ENCODE assay signal across 8 cellular contexts in the genomic region with DNA sequence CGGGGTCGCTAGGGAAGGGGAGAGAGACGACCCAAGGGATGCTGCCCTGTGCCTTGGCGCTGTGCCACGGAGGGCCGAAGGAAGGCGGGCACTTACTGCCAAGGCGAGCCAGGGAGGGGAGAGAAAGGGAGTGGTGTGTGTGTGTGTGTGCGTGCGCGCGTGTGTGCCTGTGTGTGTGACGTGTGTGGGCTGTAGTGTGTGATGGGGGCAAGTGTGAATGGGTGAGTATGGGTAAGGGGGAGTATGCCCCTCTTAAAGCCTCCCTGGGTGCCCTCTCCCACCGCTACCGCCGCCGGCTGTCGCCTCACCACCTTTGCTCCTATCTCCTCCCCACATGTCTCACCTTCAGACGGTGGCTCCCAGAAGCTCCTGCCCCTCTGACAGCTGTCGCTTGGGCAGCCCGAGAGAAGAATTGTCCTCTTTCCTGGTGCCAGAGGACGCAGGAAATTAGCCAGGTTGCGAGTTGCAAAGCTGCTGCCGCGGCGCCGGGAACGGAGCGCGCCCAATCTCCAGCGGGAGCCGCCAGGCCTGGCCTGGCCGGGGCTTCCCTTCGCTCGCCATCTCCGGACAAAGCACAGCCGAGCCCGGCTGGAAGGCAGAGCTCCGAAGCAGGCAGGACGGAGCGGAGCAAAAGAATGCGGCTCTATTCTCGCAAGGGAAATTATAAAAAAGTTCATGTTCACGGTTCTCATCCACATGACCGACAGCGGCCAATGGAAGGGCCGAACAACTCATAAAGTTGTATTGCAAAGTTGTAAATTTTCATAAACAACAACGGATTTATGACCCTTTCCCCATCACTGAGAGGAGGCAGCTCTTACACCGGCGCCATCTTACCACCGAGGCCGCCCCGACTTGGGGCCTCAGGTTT. TPM values are rescaled to one million over a fixed set of nuclear protein-coding genes. Genes with fewer than 3 reads are reported as not detected.
DNase-seq lines count a peak whose midpoint lies in the region; FAIRE-seq and TF ChIP-seq lines count a peak whose summit lies in the region.

A gene (minus strand): TSS at position 639 of the 871 bp plus-strand sequence. CDS start 41,943 bp downstream, outside the sequence.

- H3K36me3 ChIP-seq in SK-N-SH (replicated peaks in 1 of 2; ENCODE audit: control insufficient read depth in 1 of 2, insufficient read depth in 2 of 2, low read length in 1 of 2): no peaks in the 10 kb centered on the region
- H3K36me3 ChIP-seq in smooth muscle cell (ENCODE audit: low read depth): no peaks in the 10 kb centered on the region

- CTCF ChIA-PET in SK-N-SH (lab: Yijun Ruan, JAX): interaction anchor here (0.6 to 10.9 kb wide), 22 partner anchors 7 to 1259 kb away, joined by 3 to 270 read pairs (median 6); a partner anchor contains a TSS

- H3K79me2 ChIP-seq in SK-N-SH (ENCODE audit: insufficient read depth): no peaks in the 10 kb centered on the region
- H3K79me2 ChIP-seq in smooth muscle cell (ENCODE audit: low read depth): no peaks in the 10 kb centered on the region

- no peak within 1 kb of the TSS for H3K27ac ChIP-seq in SK-N-SH (ENCODE audit: low read depth in 2 of 2, low read length in 1 of 2)
- no peak within 1 kb of the TSS for H3K27ac ChIP-seq in smooth muscle cell (ENCODE audit: low read depth)

- DNase-seq in NCI-H2227 (lab: John Stamatoyannopoulos, UW; ENCODE audit: unreplicated experiment): peak; percentile 10
- DNase-seq in NCI-H2227 treated with DMSO at 0.1 percent for 48 hours (lab: John Stamatoyannopoulos, UW): no peak
- peak; percentile 54 for DNase-seq in SK-N-SH
- peak; percentile 92 for DNase-seq in fibroblast of villous mesenchyme (ENCODE audit: low read depth)
- no peak for DNase-seq in smooth muscle cell (lab: John Stamatoyannopoulos, UW; ENCODE audit: unreplicated experiment)
- no peak for DNase-seq in OCI-M2 (lab: John Stamatoyannopoulos, UW; ENCODE audit: unreplicated experiment)
- DNase-seq in anterior cingulate cortex (lab: John Stamatoyannopoulos, UW): no peak
- no peak for DNase-seq in D721Med (ENCODE audit: insufficient read length, low spot score)

- no peak for TF ChIP-seq EP300 in SK-N-SH (IDR thresholded peaks at IDR 0.05; ENCODE audit: borderline replicate concordance in 1 of 2, low read depth in 1 of 2, low read length in 1 of 2)

- H3K9me2 ChIP-seq in SK-N-SH: no peaks in the 10 kb centered on the region

- H2AFZ ChIP-seq in SK-N-SH (ENCODE audit: low read depth): no peak within 1 kb of the TSS
- H2AFZ ChIP-seq in smooth muscle cell (ENCODE audit: low read depth): peak within 1 kb of the TSS; percentile 7

- POLR2A ChIA-PET in SK-N-SH (lab: Yijun Ruan, JAX): no interaction called here

- H3K4me1 ChIP-seq in SK-N-SH (ENCODE audit: control insufficient read depth in 1 of 2, insufficient read depth in 2 of 2, low read depth in 1 of 2, low read length in 1 of 2) (peaks cover 0 to 9% of the 10 kb centered on the region in 2 experiments; a peak in 1 of 4 replicates), smooth muscle cell (ENCODE audit: low read depth) (no peaks in the 10 kb centered on the region)

- H3K9me3 ChIP-seq in SK-N-SH (no peaks in the 10 kb centered on the region), smooth muscle cell (replicated peaks; ENCODE audit: low read depth) (no peaks in the 10 kb centered on the region)

- peaks cover 100% of the 10 kb centered on the region for H3K27me3 ChIP-seq in SK-N-SH (ENCODE audit: insufficient read depth)
- peaks cover 99% of the 10 kb centered on the region for H3K27me3 ChIP-seq in smooth muscle cell (ENCODE audit: low read depth)

- H3K4me3 ChIP-seq in SK-N-SH (ENCODE audit: low read depth in 2 of 2, low read length in 1 of 2) (no peak within 1 kb of the TSS; a peak in 1 of 4 replicates), fibroblast of villous mesenchyme (ENCODE audit: low read depth, low read length) (peak within 1 kb of the TSS; percentile 77), smooth muscle cell (peak within 1 kb of the TSS; percentile 43)

- no peaks in the 10 kb centered on the region for H3F3A ChIP-seq in SK-N-SH (replicated peaks; ENCODE audit: insufficient read depth)
- no peaks in the 10 kb centered on the region for H3F3A ChIP-seq in smooth muscle cell (ENCODE audit: low read depth)

- no peak for FAIRE-seq in D721Med (lab: Jason Lieb, UNC)

- 17% methylated on average over 46 of the region's 53 CpGs for WGBS in SK-N-SH (ENCODE audit: low lambda C conversion rate)
- 20% methylated on average over 49 of the region's 53 CpGs for WGBS in smooth muscle cell (ENCODE audit: low lambda C conversion rate)

- H3K4me2 ChIP-seq in SK-N-SH (peak within 1 kb of the TSS; percentile 47; the same call in 1 of the 2 replicates), smooth muscle cell (peak within 1 kb of the TSS; percentile 82)

- H3K9ac ChIP-seq in SK-N-SH: no peak within 1 kb of the TSS
- H3K9ac ChIP-seq in smooth muscle cell (ENCODE audit: low read depth): no peak within 1 kb of the TSS

- TF ChIP-seq CTCF in SK-N-SH (IDR thresholded peaks at IDR 0.05): no peak
- no peak for TF ChIP-seq CTCF in fibroblast of villous mesenchyme (IDR thresholded peaks at IDR 0.05; ENCODE audit: insufficient read depth, low read depth, low read length)
- no peak for TF ChIP-seq CTCF in smooth muscle cell (IDR thresholded peaks at IDR 0.05; ENCODE audit: borderline replicate concordance, insufficient read depth, poor library complexity, severe bottlenecking)
- no peak for TF ChIP-seq CTCF in D721Med (IDR thresholded peaks at IDR 0.05; ENCODE audit: insufficient read depth, missing control alignments)

- TF ChIP-seq RAD21 in SK-N-SH (IDR thresholded peaks at IDR 0.05; ENCODE audit: low read length): no peak

- H4K20me1 ChIP-seq in SK-N-SH (ENCODE audit: insufficient read depth) (peaks cover 6% of the 10 kb centered on the region; the same call in 1 of the 2 replicates), smooth muscle cell (ENCODE audit: low read depth) (no peaks in the 10 kb centered on the region)

TF ChIP-seq in SK-N-SH, 30 proteins besides CTCF, POLR2A, EP300 and RAD21:
- TF ChIP-seq RFX5 (IDR thresholded peaks at IDR 0.05; ENCODE audit: low read length): no peak
- peak; percentile 85; the same call in 1 of the 2 replicates for TF ChIP-seq EZH2phosphoT487 (IDR thresholded peaks at IDR 0.05; ENCODE audit: borderline replicate concordance, low read depth)
- no peak for TF ChIP-seq CHD2 (IDR thresholded peaks at IDR 0.05; ENCODE audit: low read length, partially characterized antibody)
- no peak for TF ChIP-seq NRF1 (IDR thresholded peaks at IDR 0.05; ENCODE audit: low read depth, low read length)
- no peak for TF ChIP-seq RXRA (IDR thresholded peaks at IDR 0.05; ENCODE audit: borderline replicate concordance, low read depth)
- TF ChIP-seq MEF2A (IDR thresholded peaks at IDR 0.05; ENCODE audit: borderline replicate concordance, low read depth): no peak
- TF ChIP-seq SMC3 (IDR thresholded peaks at IDR 0.05; ENCODE audit: low read depth, low read length): no peak
- TF ChIP-seq SIN3A (IDR thresholded peaks at IDR 0.05; ENCODE audit: borderline replicate concordance, low read depth, low read length): no peak
- TF ChIP-seq MXI1 (IDR thresholded peaks at IDR 0.05; ENCODE audit: low read depth, low read length): no peak
- TF ChIP-seq TEAD4 (IDR thresholded peaks at IDR 0.05; ENCODE audit: borderline replicate concordance, insufficient read depth): no peak
- TF ChIP-seq, protein P1, sequence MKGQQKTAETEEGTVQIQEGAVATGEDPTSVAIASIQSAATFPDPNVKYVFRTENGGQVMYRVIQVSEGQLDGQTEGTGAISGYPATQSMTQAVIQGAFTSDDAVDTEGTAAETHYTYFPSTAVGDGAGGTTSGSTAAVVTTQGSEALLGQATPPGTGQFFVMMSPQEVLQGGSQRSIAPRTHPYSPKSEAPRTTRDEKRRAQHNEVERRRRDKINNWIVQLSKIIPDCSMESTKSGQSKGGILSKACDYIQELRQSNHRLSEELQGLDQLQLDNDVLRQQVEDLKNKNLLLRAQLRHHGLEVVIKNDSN (IDR thresholded peaks at IDR 0.05; ENCODE audit: borderline replicate concordance, low read depth): peak; percentile 25; the same call in 1 of the 2 replicates
- TF ChIP-seq, protein P2, sequence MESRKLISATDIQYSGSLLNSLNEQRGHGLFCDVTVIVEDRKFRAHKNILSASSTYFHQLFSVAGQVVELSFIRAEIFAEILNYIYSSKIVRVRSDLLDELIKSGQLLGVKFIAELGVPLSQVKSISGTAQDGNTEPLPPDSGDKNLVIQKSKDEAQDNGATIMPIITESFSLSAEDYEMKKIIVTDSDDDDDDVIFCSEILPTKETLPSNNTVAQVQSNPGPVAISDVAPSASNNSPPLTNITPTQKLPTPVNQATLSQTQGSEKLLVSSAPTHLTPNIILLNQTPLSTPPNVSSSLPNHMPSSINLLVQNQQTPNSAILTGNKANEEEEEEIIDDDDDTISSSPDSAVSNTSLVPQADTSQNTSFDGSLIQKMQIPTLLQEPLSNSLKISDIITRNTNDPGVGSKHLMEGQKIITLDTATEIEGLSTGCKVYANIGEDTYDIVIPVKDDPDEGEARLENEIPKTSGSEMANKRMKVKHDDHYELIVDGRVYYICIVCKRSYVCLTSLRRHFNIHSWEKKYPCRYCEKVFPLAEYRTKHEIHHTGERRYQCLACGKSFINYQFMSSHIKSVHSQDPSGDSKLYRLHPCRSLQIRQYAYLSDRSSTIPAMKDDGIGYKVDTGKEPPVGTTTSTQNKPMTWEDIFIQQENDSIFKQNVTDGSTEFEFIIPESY (IDR thresholded peaks at IDR 0.05; ENCODE audit: borderline replicate concordance, low read depth): no peak

RNA-seq across cellular contexts. Expression of the gene that starts here (rescaled TPM):
- 0.15 TPM in 1 of 2 replicates, not detected in the other for polyA plus RNA-seq in SK-N-SH (2012; rRNA removed)
- not detected in 2 replicates for polyA plus RNA-seq in SK-N-SH (2012; cell fraction: cytosol; rRNA removed)
- polyA plus RNA-seq in SK-N-SH (2012; cell fraction: nucleus; rRNA removed): not detected in 2 replicates
- total RNA-seq in fibroblast of villous mesenchyme: 9.3 and 11.7 TPM in 2 replicates
- total RNA-seq in smooth muscle cell: 0.13 TPM in 1 of 2 replicates, not detected in the other
- 0.31 and 0.83 TPM in 2 replicates for polyA plus RNA-seq in smooth muscle cell

Comparison
In these comparisons a context has a peak if more than half of its experiments do, and no peak if none do; other contexts are left out.
1. DNase-seq: peak in NCI-H2227 (single experiment) and fibroblast of villous mesenchyme (single experiment); none in NCI-H2227 treated with DMSO at 0.1 percent for 48 hours (single experiment), smooth muscle cell (single experiment), OCI-M2 (single experiment), anterior cingulate cortex (0 of 58) and D721Med (single experiment).
2. Peak in DNase-seq and H3K4me2 ChIP-seq in SK-N-SH; RNA of the gene not detected or under 1 TPM.
3. H3K4me3 ChIP-seq: peak in fibroblast of villous mesenchyme (single experiment) and smooth muscle cell (single experiment); none in SK-N-SH (0 of 2).